In the genomic region with DNA sequence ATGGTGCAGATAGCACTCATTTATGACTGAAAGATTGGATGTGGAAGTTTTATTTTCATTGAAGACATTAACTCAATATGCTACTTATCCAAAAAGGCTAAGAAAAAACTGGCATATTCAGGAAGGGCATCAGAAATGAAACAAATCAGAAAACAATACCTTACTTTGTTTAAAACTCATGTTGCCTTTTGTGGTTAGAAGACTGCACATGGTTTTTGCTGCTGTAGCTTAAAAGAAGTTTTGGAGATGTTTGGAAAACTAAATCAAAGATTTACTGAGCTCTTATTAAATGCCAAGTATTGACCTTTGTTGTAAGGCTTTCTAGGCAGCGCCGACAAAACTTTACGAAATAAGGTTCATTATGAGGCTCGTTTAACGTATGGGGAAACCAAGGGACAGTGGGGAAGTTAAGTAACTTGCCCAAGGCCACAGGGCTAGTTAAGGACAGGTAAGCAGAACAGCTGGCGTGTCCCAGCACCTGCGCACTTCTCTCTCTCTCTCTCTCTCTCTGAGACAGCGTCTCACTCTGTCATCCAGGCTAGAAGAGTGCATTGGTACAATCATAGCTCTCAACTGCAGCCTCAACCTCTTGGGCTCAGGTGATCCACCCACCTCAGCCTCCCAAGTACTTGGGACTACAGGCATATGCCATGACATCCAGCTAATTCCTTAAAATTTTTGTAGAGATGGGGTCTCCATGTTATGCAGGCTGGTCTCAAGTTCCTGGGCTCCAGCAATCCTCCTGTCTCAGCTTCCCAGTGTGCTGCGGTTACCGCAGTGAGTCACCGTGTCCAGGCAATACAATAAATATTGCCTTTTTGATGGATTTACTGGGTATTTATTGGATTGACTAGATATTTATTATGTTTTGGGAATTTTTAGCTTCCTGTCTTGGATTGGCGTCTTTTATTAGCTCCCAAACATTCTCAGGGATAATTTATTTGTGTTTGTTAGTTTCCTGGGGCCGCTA, we compare ENCODE assay signal across 1 cellular context.
A peak's percentile ranks its signal among the peaks of the same experiment; 100 is the strongest.
TF ChIP-seq lines count a peak whose summit lies in the region.

No MANE protein-coding gene starts in this region.

TF ChIP-seq in GM12878, 131 proteins besides CTCF, POLR2A, EP300 and RAD21:
- peak; percentile 45 for TF ChIP-seq POLR2AphosphoS5 (IDR thresholded peaks at IDR 0.05; ENCODE audit: low read length)
- no peak for TF ChIP-seq ZNF217 (IDR thresholded peaks at IDR 0.05)
- no peak for TF ChIP-seq ZBTB40 (IDR thresholded peaks at IDR 0.05; ENCODE audit: borderline replicate concordance)
- no peak for TF ChIP-seq PBX3 (IDR thresholded peaks at IDR 0.05; ENCODE audit: insufficient replicate concordance, low read depth, low read length)
- no peak for TF ChIP-seq EGR1 (IDR thresholded peaks at IDR 0.05; ENCODE audit: borderline replicate concordance in 1 of 2, low read depth in 2 of 2, low read length in 2 of 2)
- peak; percentile 45; the same call in 1 of the 2 replicates for TF ChIP-seq POLR2AphosphoS2 (IDR thresholded peaks at IDR 0.05; ENCODE audit: low read depth, low read length)
- TF ChIP-seq NBN (IDR thresholded peaks at IDR 0.05), result no peak
- no peak for TF ChIP-seq MEF2B (IDR thresholded peaks at IDR 0.05; ENCODE audit: partially characterized antibody, poor library complexity, severe bottlenecking)
- TF ChIP-seq, protein P1, sequence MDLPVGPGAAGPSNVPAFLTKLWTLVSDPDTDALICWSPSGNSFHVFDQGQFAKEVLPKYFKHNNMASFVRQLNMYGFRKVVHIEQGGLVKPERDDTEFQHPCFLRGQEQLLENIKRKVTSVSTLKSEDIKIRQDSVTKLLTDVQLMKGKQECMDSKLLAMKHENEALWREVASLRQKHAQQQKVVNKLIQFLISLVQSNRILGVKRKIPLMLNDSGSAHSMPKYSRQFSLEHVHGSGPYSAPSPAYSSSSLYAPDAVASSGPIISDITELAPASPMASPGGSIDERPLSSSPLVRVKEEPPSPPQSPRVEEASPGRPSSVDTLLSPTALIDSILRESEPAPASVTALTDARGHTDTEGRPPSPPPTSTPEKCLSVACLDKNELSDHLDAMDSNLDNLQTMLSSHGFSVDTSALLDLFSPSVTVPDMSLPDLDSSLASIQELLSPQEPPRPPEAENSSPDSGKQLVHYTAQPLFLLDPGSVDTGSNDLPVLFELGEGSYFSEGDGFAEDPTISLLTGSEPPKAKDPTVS (IDR thresholded peaks at IDR 0.05; ENCODE audit: low read depth, low read length), result no peak
- no peak for TF ChIP-seq RUNX3 (IDR thresholded peaks at IDR 0.05; ENCODE audit: low read length)
- no peak for TF ChIP-seq MXI1 (IDR thresholded peaks at IDR 0.05; ENCODE audit: low read depth, low read length)
- TF ChIP-seq NR2F1 (conservative IDR thresholded peaks at IDR 0.05), result no peak
- TF ChIP-seq STAT1 (conservative IDR thresholded peaks at IDR 0.05), result no peak
- no peak for TF ChIP-seq FOS (IDR thresholded peaks at IDR 0.05; ENCODE audit: borderline replicate concordance, extremely low read depth, insufficient read length)
- TF ChIP-seq TCF12 (IDR thresholded peaks at IDR 0.05; ENCODE audit: low read depth, low read length), result no peak
- TF ChIP-seq, protein P2, sequence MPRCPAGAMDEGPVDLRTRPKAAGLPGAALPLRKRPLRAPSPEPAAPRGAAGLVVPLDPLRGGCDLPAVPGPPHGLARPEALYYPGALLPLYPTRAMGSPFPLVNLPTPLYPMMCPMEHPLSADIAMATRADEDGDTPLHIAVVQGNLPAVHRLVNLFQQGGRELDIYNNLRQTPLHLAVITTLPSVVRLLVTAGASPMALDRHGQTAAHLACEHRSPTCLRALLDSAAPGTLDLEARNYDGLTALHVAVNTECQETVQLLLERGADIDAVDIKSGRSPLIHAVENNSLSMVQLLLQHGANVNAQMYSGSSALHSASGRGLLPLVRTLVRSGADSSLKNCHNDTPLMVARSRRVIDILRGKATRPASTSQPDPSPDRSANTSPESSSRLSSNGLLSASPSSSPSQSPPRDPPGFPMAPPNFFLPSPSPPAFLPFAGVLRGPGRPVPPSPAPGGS (IDR thresholded peaks at IDR 0.05; ENCODE audit: borderline replicate concordance, insufficient read depth, low read depth, low read length, poor library complexity, severe bottlenecking), result peak; percentile 8
- TF ChIP-seq NR2C2 (IDR thresholded peaks at IDR 0.05; ENCODE audit: borderline replicate concordance, control insufficient read depth, insufficient read length, low read depth), result no peak
- no peak for TF ChIP-seq SKIL (IDR thresholded peaks at IDR 0.05; ENCODE audit: low read depth, poor library complexity, severe bottlenecking)
- no peak for TF ChIP-seq MEF2A (IDR thresholded peaks at IDR 0.05; ENCODE audit: insufficient read depth, low read depth, low read length)
- TF ChIP-seq MTA3 (IDR thresholded peaks at IDR 0.05; ENCODE audit: borderline replicate concordance, low read length), result no peak
- TF ChIP-seq MYB (IDR thresholded peaks at IDR 0.05; ENCODE audit: borderline replicate concordance, low read depth, low read length), result no peak
- TF ChIP-seq HDGF (IDR thresholded peaks at IDR 0.05), result no peak
- TF ChIP-seq ETV6 (conservative IDR thresholded peaks at IDR 0.05 in 1 of 2, IDR thresholded peaks at IDR 0.05 in 1 of 2; ENCODE audit: borderline replicate concordance in 1 of 2, low read depth in 1 of 2), result no peak
- no peak for TF ChIP-seq TAF1 (IDR thresholded peaks at IDR 0.05; ENCODE audit: borderline replicate concordance, low read depth, low read length)
- TF ChIP-seq SUZ12 (IDR thresholded peaks at IDR 0.05; ENCODE audit: unreplicated experiment), result no peak
